Comparison of ENCODE assay signal across 1 cellular context in genomic region chr1:77678628-77679610, GRCh38.
TF ChIP-seq lines count a peak whose summit lies in the region.

No MANE protein-coding gene starts in this region.

TF ChIP-seq in HepG2, 621 proteins besides CTCF, POLR2A, EP300 and RAD21 (continues in another document):
- TF ChIP-seq ZNF605 (CRISPR knock-in tag; IDR thresholded peaks at IDR 0.05): no peak
- no peak for TF ChIP-seq ZNF230 (CRISPR knock-in tag; IDR thresholded peaks at IDR 0.05)
- peak; percentile 97 for TF ChIP-seq ZMYM3 (CRISPR knock-in tag; IDR thresholded peaks at IDR 0.05)
- TF ChIP-seq NRL (CRISPR knock-in tag; IDR thresholded peaks at IDR 0.05; ENCODE audit: borderline replicate concordance): no peak
- TF ChIP-seq GPBP1L1 (CRISPR knock-in tag; IDR thresholded peaks at IDR 0.05): no peak
- TF ChIP-seq KAT7 (CRISPR knock-in tag; IDR thresholded peaks at IDR 0.05; ENCODE audit: borderline replicate concordance): no peak; the same call in 1 of the 2 replicates
- peak; percentile 95 for TF ChIP-seq ZNF652 (CRISPR knock-in tag; IDR thresholded peaks at IDR 0.05; ENCODE audit: borderline replicate concordance, low read depth)
- no peak for TF ChIP-seq MEF2D (CRISPR knock-in tag; IDR thresholded peaks at IDR 0.05)
- 0 out of 2 replicates have a peak, but pooled peaks have one; percentile 60 for TF ChIP-seq ZNF3 (CRISPR knock-in tag; IDR thresholded peaks at IDR 0.05)
- TF ChIP-seq ELF3 (CRISPR knock-in tag; IDR thresholded peaks at IDR 0.05): no peak
- peak; percentile 52 for TF ChIP-seq PAXIP1 (CRISPR knock-in tag; conservative IDR thresholded peaks at IDR 0.05)
- TF ChIP-seq KDM5A (IDR thresholded peaks at IDR 0.05; ENCODE audit: borderline replicate concordance, low read length): peak; percentile 34; the same call in 1 of the 2 replicates
- no peak for TF ChIP-seq RXRB (CRISPR knock-in tag; IDR thresholded peaks at IDR 0.05; ENCODE audit: borderline replicate concordance)
- TF ChIP-seq NR2F6 (IDR thresholded peaks at IDR 0.05): 0 out of 2 replicates have a peak, but pooled peaks have one; percentile 35
- no peak for TF ChIP-seq NR2F6 (CRISPR knock-in tag; IDR thresholded peaks at IDR 0.05)
- TF ChIP-seq ZNF160 (CRISPR knock-in tag; IDR thresholded peaks at IDR 0.05): no peak
- no peak for TF ChIP-seq ZBTB7B (CRISPR knock-in tag; IDR thresholded peaks at IDR 0.05)
- TF ChIP-seq CEBPG (CRISPR knock-in tag; IDR thresholded peaks at IDR 0.05): peak; percentile 33; the same call in 1 of the 2 replicates
- peak; percentile 35; the same call in 1 of the 2 replicates for TF ChIP-seq AHDC1 (CRISPR knock-in tag; IDR thresholded peaks at IDR 0.05; ENCODE audit: borderline replicate concordance)
- TF ChIP-seq KDM1A (CRISPR knock-in tag; IDR thresholded peaks at IDR 0.05): peak; percentile 79; the same call in 1 of the 2 replicates
- no peak for TF ChIP-seq ZNF44 (CRISPR knock-in tag; IDR thresholded peaks at IDR 0.05)
- no peak for TF ChIP-seq NFE2L2 (IDR thresholded peaks at IDR 0.05; ENCODE audit: low read length)
- peak; percentile 65; the same call in 1 of the 2 replicates for TF ChIP-seq ZMYM2 (CRISPR knock-in tag; IDR thresholded peaks at IDR 0.05)
- TF ChIP-seq CREB1 (IDR thresholded peaks at IDR 0.05): no peak
- peak; percentile 62 for TF ChIP-seq CREB1 (CRISPR knock-in tag; IDR thresholded peaks at IDR 0.05)
- TF ChIP-seq RCOR2 (CRISPR knock-in tag; IDR thresholded peaks at IDR 0.05): 0 out of 2 replicates have a peak, but pooled peaks have one; percentile 26
- no peak for TF ChIP-seq THAP11 (CRISPR knock-in tag; IDR thresholded peaks at IDR 0.05)
- peak; percentile 15; the same call in 1 of the 2 replicates for TF ChIP-seq CREM (IDR thresholded peaks at IDR 0.05)
- TF ChIP-seq CREM (CRISPR knock-in tag; IDR thresholded peaks at IDR 0.05): no peak
- 0 out of 2 replicates have a peak, but pooled peaks have one; percentile 25 for TF ChIP-seq FOXA3 (CRISPR knock-in tag; IDR thresholded peaks at IDR 0.05)
- TF ChIP-seq ADNP (CRISPR knock-in tag; IDR thresholded peaks at IDR 0.05): peak; percentile 89
- peak; percentile 64 for TF ChIP-seq POGZ (CRISPR knock-in tag; IDR thresholded peaks at IDR 0.05)
- TF ChIP-seq RARG (CRISPR knock-in tag; IDR thresholded peaks at IDR 0.05; ENCODE audit: low read depth): no peak
- TF ChIP-seq, protein P1, sequence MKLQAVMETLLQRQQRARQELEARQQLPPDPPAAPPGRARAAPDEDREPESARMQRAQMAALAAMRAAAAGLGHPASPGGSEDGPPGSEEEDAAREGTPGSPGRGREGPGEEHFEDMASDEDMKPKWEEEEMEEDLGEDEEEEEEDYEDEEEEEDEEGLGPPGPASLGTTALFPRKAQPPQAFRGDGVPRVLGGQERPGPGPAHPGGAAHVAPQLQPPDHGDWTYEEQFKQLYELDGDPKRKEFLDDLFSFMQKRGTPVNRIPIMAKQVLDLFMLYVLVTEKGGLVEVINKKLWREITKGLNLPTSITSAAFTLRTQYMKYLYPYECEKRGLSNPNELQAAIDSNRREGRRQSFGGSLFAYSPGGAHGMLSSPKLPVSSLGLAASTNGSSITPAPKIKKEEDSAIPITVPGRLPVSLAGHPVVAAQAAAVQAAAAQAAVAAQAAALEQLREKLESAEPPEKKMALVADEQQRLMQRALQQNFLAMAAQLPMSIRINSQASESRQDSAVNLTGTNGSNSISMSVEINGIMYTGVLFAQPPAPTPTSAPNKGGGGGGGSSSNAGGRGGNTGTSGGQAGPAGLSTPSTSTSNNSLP (IDR thresholded peaks at IDR 0.05; ENCODE audit: low read depth, low read length): peak; percentile 52
- TF ChIP-seq HNF4A (CRISPR knock-in tag; IDR thresholded peaks at IDR 0.05): peak; percentile 65
- TF ChIP-seq, protein P2, sequence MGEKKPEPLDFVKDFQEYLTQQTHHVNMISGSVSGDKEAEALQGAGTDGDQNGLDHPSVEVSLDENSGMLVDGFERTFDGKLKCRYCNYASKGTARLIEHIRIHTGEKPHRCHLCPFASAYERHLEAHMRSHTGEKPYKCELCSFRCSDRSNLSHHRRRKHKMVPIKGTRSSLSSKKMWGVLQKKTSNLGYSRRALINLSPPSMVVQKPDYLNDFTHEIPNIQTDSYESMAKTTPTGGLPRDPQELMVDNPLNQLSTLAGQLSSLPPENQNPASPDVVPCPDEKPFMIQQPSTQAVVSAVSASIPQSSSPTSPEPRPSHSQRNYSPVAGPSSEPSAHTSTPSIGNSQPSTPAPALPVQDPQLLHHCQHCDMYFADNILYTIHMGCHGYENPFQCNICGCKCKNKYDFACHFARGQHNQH (CRISPR knock-in tag; IDR thresholded peaks at IDR 0.05): no peak
- TF ChIP-seq TRAFD1 (CRISPR knock-in tag; IDR thresholded peaks at IDR 0.05; ENCODE audit: borderline replicate concordance): no peak
- no peak for TF ChIP-seq ZHX2 (IDR thresholded peaks at IDR 0.05; ENCODE audit: low read depth)
- no peak for TF ChIP-seq ZHX2 (CRISPR knock-in tag; IDR thresholded peaks at IDR 0.05; ENCODE audit: borderline replicate concordance)
- 0 out of 2 replicates have a peak, but pooled peaks have one; percentile 12 for TF ChIP-seq HDAC2 (CRISPR knock-in tag; IDR thresholded peaks at IDR 0.05)
- 0 out of 2 replicates have a peak, but pooled peaks have one; percentile 51 for TF ChIP-seq GFI1 (CRISPR knock-in tag; IDR thresholded peaks at IDR 0.05; ENCODE audit: borderline replicate concordance)
- no peak for TF ChIP-seq JUN (CRISPR knock-in tag; IDR thresholded peaks at IDR 0.05)
- TF ChIP-seq TBX3 (IDR thresholded peaks at IDR 0.05; ENCODE audit: borderline replicate concordance): peak; percentile 13; the same call in 1 of the 2 replicates
- no peak for TF ChIP-seq CCDC6 (CRISPR knock-in tag; IDR thresholded peaks at IDR 0.05)
